In genomic region chr7:44749992-44750391, GRCh38 we compare ENCODE assay signal across 10 cellular contexts. TPM values are rescaled to one million over a fixed set of nuclear protein-coding genes. Genes with fewer than 3 reads are reported as not detected.
DNase-seq lines count a peak whose midpoint lies in the region; ATAC-seq and TF ChIP-seq lines count a peak whose summit lies in the region.
"Had no signal": no experiment of that assay in that cellular context is flagged by ENCODE, and none has a peak within 500 bp of the region (broad histone marks: within the 10 kb centered on the region; RNA-seq: fewer than 3 reads in every experiment).

No MANE protein-coding gene starts in this region.

- peaks cover 10% of the 10 kb centered on the region for H3K4me1 ChIP-seq in HUES64 (ENCODE audit: insufficient read depth, low read length)
- H3K4me1 ChIP-seq in mammary epithelial cell (ENCODE audit: insufficient read depth, low read length) = peaks cover 21% of the 10 kb centered on the region
- peaks cover 26 to 33% of the 10 kb centered on the region in 2 donors for H3K4me1 ChIP-seq in naive thymus-derived CD4-positive, alpha-beta T cell (ENCODE audit: control insufficient read depth in 2 of 2, insufficient read depth in 2 of 2, low read length in 2 of 2)

- H3K27me3 ChIP-seq in AG04450 (ENCODE audit: control insufficient read depth, insufficient read depth, low read length) (no peaks in the 10 kb centered on the region), HUES64 (ENCODE audit: insufficient read depth, low read length) (no peaks in the 10 kb centered on the region), mammary epithelial cell (ENCODE audit: insufficient read depth, low read length) (no peaks in the 10 kb centered on the region)
- H3K27me3 ChIP-seq in naive thymus-derived CD4-positive, alpha-beta T cell (ENCODE audit: control insufficient read depth in 2 of 2, insufficient read depth in 2 of 2, low read length in 2 of 2) = no peaks in the 10 kb centered on the region

- POLR2A ChIA-PET in AG04450 (lab: Yijun Ruan, JAX) = interaction anchor here (1.1 to 2.6 kb wide), 8 partner anchors 16 to 143 kb away, joined by 3 to 8 read pairs (median 5); partner anchors contain the start of genes H2AZ2 and OGDH
- POLR2A ChIA-PET in naive thymus-derived CD4-positive, alpha-beta T cell (lab: Charles Lee) = interaction anchor here (0.5 to 2.7 kb wide), 15 partner anchors 12 to 260 kb away, joined by 3 to 22 read pairs (median 5); partner anchors contain the start of genes OGDH, PURB and TMED4

- WGBS in HUES64 = 91% methylated on average over 2 of the region's 2 CpGs
- 75% methylated on average over 2 of the region's 2 CpGs for WGBS in mammary epithelial cell (ENCODE audit: low coverage, missing lambda C conversion rate)

- DNase-seq in AG04450 (ENCODE audit: low read depth, low spot score) (no peak), mammary epithelial cell (no peak), NCI-H146 treated with DMSO at 0.1 percent for 48 hours (lab: John Stamatoyannopoulos, UW; ENCODE audit: unreplicated experiment) (no peak)
- no peak for DNase-seq in naive thymus-derived CD4-positive, alpha-beta T cell
- no peak for DNase-seq in stimulated activated CD4-positive, alpha-beta T cell treated with anti-CD3 and anti-CD28 coated beads, Interleukin-4, amount 100 ng/mL, for 1 hour
- DNase-seq: activated effector memory CD4-positive, alpha-beta T cell treated with anti-CD3 and anti-CD28 coated beads, Interleukin-2, amount 50 U/mL, for 16 hours; NCI-H446 had no signal

- H3K4me3 Mint-ChIP-seq in naive thymus-derived CD4-positive, alpha-beta T cell = peak overlapping the region; percentile 77 to 92 (median 86)

- H3K9me3 ChIP-seq in AG04450 (ENCODE audit: control insufficient read depth, insufficient read depth, low read length) (no peaks in the 10 kb centered on the region; the same call in 1 of the 2 replicates), HUES64 (ENCODE audit: insufficient read depth, low read depth, low read length) (no peaks in the 10 kb centered on the region), mammary epithelial cell (replicated peaks; ENCODE audit: insufficient read depth, low read length) (no peaks in the 10 kb centered on the region)
- no peaks in the 10 kb centered on the region for H3K9me3 ChIP-seq in naive thymus-derived CD4-positive, alpha-beta T cell (ENCODE audit: control insufficient read depth in 2 of 3, low read length in 3 of 3)

- no peaks in the 10 kb centered on the region for H4K20me1 ChIP-seq in mammary epithelial cell (ENCODE audit: insufficient read depth, low read length)

- peaks cover 0 to 1% (median 0%) of the 10 kb centered on the region in 11 donors for H3K9me3 Mint-ChIP-seq in naive thymus-derived CD4-positive, alpha-beta T cell

- no peak for ATAC-seq in naive thymus-derived CD4-positive, alpha-beta T cell
- no peak for ATAC-seq in activated CD4-positive, CD25-positive, alpha-beta regulatory T cell treated with anti-CD3 and anti-CD28 coated beads, Interleukin-2, amount 50 U/mL, for 24 hours
- ATAC-seq in HG03571 (IDR thresholded peaks at IDR 0.05; ENCODE audit: unreplicated experiment) = no peak

- no peak overlapping the region for H2AFZ ChIP-seq in mammary epithelial cell (ENCODE audit: low read depth, low read length)

- in situ Hi-C loops in mammary epithelial cell (cut with MboI; ENCODE audit: low sequenced_read_pairs in 2 of 2) = no loop called here

- no peak for TF ChIP-seq CTCF in AG04450 (IDR thresholded peaks at IDR 0.05; ENCODE audit: low read depth, low read length)
- TF ChIP-seq CTCF in mammary epithelial cell (conservative IDR thresholded peaks at IDR 0.05 in 1 of 2, IDR thresholded peaks at IDR 0.05 in 1 of 2; ENCODE audit: extremely low read depth in 1 of 2, insufficient read depth in 1 of 2, low read depth in 1 of 2, low read length in 2 of 2) = no peak

- peak overlapping the region; percentile 78 to 93 (median 83) for H3K27ac Mint-ChIP-seq in naive thymus-derived CD4-positive, alpha-beta T cell

- peaks cover 51% of the 10 kb centered on the region for H3K79me2 ChIP-seq in mammary epithelial cell (ENCODE audit: insufficient read depth, low read length)

- 0 out of 2 replicates have a peak overlapping the region, but pooled peaks have one; percentile 73 for H3K9ac ChIP-seq in HUES64 (ENCODE audit: low read depth, low read length)
- H3K9ac ChIP-seq in mammary epithelial cell (ENCODE audit: insufficient read depth, low read length) = no peak overlapping the region

- H3K36me3 ChIP-seq in HUES64 (ENCODE audit: insufficient read depth, low read length) = peaks cover 20% of the 10 kb centered on the region
- no peaks in the 10 kb centered on the region for H3K36me3 ChIP-seq in mammary epithelial cell (ENCODE audit: insufficient read depth, low read length)
- H3K36me3 ChIP-seq in naive thymus-derived CD4-positive, alpha-beta T cell (ENCODE audit: control insufficient read depth in 2 of 3, insufficient read depth in 3 of 3, low read length in 3 of 3) = no peaks in the 10 kb centered on the region

- dilution Hi-C loops in mammary epithelial cell (cut with HindIII; ENCODE audit: low sequenced_read_pairs) = no loop called here

- intact Hi-C loops in mammary epithelial cell (cut with micrococcal nuclease) = loop anchor here (2.0 to 5.0 kb wide), 4 partner anchors 73 to 167 kb away; partner anchors contain the start of genes OGDH and TMED4
- intact Hi-C loops in naive thymus-derived CD4-positive, alpha-beta T cell (cut with micrococcal nuclease) = loop anchor here (2.0 to 5.0 kb wide), 6 partner anchors 19 to 361 kb away; partner anchors contain the start of genes CCM2 (in 1 of the 2), TBRG4 (in 1 of the 2) and TMED4 (in 1 of the 2)

- no peak overlapping the region for H3K27ac ChIP-seq in AG04450 (ENCODE audit: low read depth, low read length)
- no peak overlapping the region for H3K27ac ChIP-seq in HUES64 (ENCODE audit: low read depth, low read length)
- no peak overlapping the region for H3K27ac ChIP-seq in mammary epithelial cell (ENCODE audit: insufficient read depth, low read depth, low read length)
- H3K27ac ChIP-seq in naive thymus-derived CD4-positive, alpha-beta T cell (ENCODE audit: low read depth, low read length) = peak overlapping the region; percentile 98

- H3K36me3 Mint-ChIP-seq in naive thymus-derived CD4-positive, alpha-beta T cell = peaks cover 0 to 14% (median 0%) of the 10 kb centered on the region in 5 donors

- peaks cover 29 to 65% (median 50%) of the 10 kb centered on the region in 7 donors for H3K4me1 Mint-ChIP-seq in naive thymus-derived CD4-positive, alpha-beta T cell

- H3K27me3 Mint-ChIP-seq in naive thymus-derived CD4-positive, alpha-beta T cell = no peaks in the 10 kb centered on the region

- CTCF ChIA-PET in AG04450 (lab: Charles Lee) (no interaction called here), mammary epithelial cell (lab: Charles Lee; ENCODE audit: low non-redundant PET) (interaction anchor here (0.6 kb wide), 1 partner anchor 509 kb away, joined by 3 read pairs; no protein-coding TSS in a partner anchor)
- CTCF ChIA-PET in naive thymus-derived CD4-positive, alpha-beta T cell (lab: Charles Lee) = interaction anchor here (0.6 to 1.3 kb wide), 3 partner anchors 46 to 821 kb away, joined by 3 read pairs; no protein-coding TSS in a partner anchor

- H3K4me2 ChIP-seq in mammary epithelial cell (ENCODE audit: insufficient read depth, low read depth, low read length) = peak overlapping the region; percentile 91

- H3K4me3 ChIP-seq in AG04450 (ENCODE audit: low read depth, low read length) = peak overlapping the region; percentile 89
- H3K4me3 ChIP-seq in HUES64 (ENCODE audit: low read length) = peak overlapping the region; percentile 98
- peak overlapping the region in 2 of 3 experiments; percentile 91 to 97 for H3K4me3 ChIP-seq in mammary epithelial cell (replicated peaks in 1 of 3; ENCODE audit: insufficient read depth in 1 of 3, low read depth in 2 of 3, low read length in 3 of 3)
- H3K4me3 ChIP-seq in naive thymus-derived CD4-positive, alpha-beta T cell (ENCODE audit: low read length) = peak overlapping the region; percentile 64

- TSS peak; percentile 13 for BruUV-seq in mammary epithelial cell (replicated peaks; lab: Mats Ljungman, UMichigan)

RNA-seq across cellular contexts. Expression of gene ZMIZ2, which starts 1.3 kb away (rescaled TPM):
- polyA plus RNA-seq in AG04450 (2011; rRNA removed) (4.8 and 7.7 TPM in 2 replicates), mammary epithelial cell (6.0 TPM)
- polyA minus RNA-seq in AG04450 (2011; rRNA and poly(A)+ RNA removed) = 14.7 and 18.6 TPM in 2 replicates
- 40.7 TPM for polyA plus RNA-seq in HUES64 (2013, experiment 1 of 2)
- 41.7 TPM for polyA plus RNA-seq in HUES64 (2013, experiment 2 of 2)
- total RNA-seq in mammary epithelial cell = 10 to 100 TPM in 1 of 2 donors, 1 to 10 TPM in 1; 8.0 to 55.6 TPM
- 5.7 TPM for polyA minus RNA-seq in mammary epithelial cell
- 100 to 1,000 TPM; 108 to 187 (median 144) TPM for total RNA-seq in naive thymus-derived CD4-positive, alpha-beta T cell
- polyA plus RNA-seq in naive thymus-derived CD4-positive, alpha-beta T cell = 1 to 10 TPM; 4.4 to 7.7 TPM

RNA-seq across cellular contexts. Expression of gene PPIA, which starts 46.5 kb away (rescaled TPM):
- polyA plus RNA-seq in AG04450 (2011; rRNA removed) (4,846 and 5,100 TPM in 2 replicates), mammary epithelial cell (7,269 TPM)
- polyA minus RNA-seq in AG04450 (2011; rRNA and poly(A)+ RNA removed) = 704 and 770 TPM in 2 replicates
- polyA plus RNA-seq in HUES64 (2013, experiment 1 of 2) = 3,059 TPM
- polyA plus RNA-seq in HUES64 (2013, experiment 2 of 2) = 3,012 TPM
- 1,000 to 10,000 TPM; 1,812 to 2,252 TPM for total RNA-seq in mammary epithelial cell
- 2,221 TPM for polyA minus RNA-seq in mammary epithelial cell
- total RNA-seq in naive thymus-derived CD4-positive, alpha-beta T cell = 1,000 to 10,000 TPM in 1 of 5 experiments, 100 to 1,000 TPM in 4; 535 to 1,748 (median 620) TPM
- polyA plus RNA-seq in naive thymus-derived CD4-positive, alpha-beta T cell = 1,000 to 10,000 TPM; 3,113 to 3,303 TPM
